Comparison of ENCODE assay signal across 1 cellular context in genomic region chr5:177477701-177478477, GRCh38.
TF ChIP-seq lines count a peak whose summit lies in the region.

No MANE protein-coding gene starts in this region.

TF ChIP-seq in HepG2, 621 proteins besides CTCF, POLR2A, EP300 and RAD21 (continued from another document and continues in another):
- TF ChIP-seq ARID4A (CRISPR knock-in tag; IDR thresholded peaks at IDR 0.05; ENCODE audit: borderline replicate concordance): peak; percentile 34; the same call in 1 of the 2 replicates
- no peak for TF ChIP-seq ZNF775 (CRISPR knock-in tag; IDR thresholded peaks at IDR 0.05; ENCODE audit: borderline replicate concordance)
- TF ChIP-seq ATRX (CRISPR knock-in tag; IDR thresholded peaks at IDR 0.05; ENCODE audit: borderline replicate concordance): no peak
- no peak for TF ChIP-seq ZXDC (CRISPR knock-in tag; IDR thresholded peaks at IDR 0.05)
- TF ChIP-seq BCLAF1 (IDR thresholded peaks at IDR 0.05): no peak
- no peak for TF ChIP-seq HCFC1 (IDR thresholded peaks at IDR 0.05; ENCODE audit: low read depth, low read length)
- no peak for TF ChIP-seq ZNF12 (CRISPR knock-in tag; IDR thresholded peaks at IDR 0.05)
- TF ChIP-seq ZNF687 (CRISPR knock-in tag; IDR thresholded peaks at IDR 0.05): peak; percentile 48
- no peak for TF ChIP-seq ZNF703 (CRISPR knock-in tag; IDR thresholded peaks at IDR 0.05; ENCODE audit: borderline replicate concordance)
- no peak for TF ChIP-seq ZNF281 (CRISPR knock-in tag; IDR thresholded peaks at IDR 0.05; ENCODE audit: borderline replicate concordance)
- TF ChIP-seq NR2F6 (IDR thresholded peaks at IDR 0.05): 0 out of 2 replicates have a peak, but pooled peaks have one; percentile 14
- no peak for TF ChIP-seq NR2F6 (CRISPR knock-in tag; IDR thresholded peaks at IDR 0.05)
- TF ChIP-seq GMEB2 (CRISPR knock-in tag; IDR thresholded peaks at IDR 0.05; ENCODE audit: low read depth): no peak
- no peak for TF ChIP-seq FLYWCH1 (CRISPR knock-in tag; IDR thresholded peaks at IDR 0.05)
- no peak for TF ChIP-seq ZNF124 (CRISPR knock-in tag; IDR thresholded peaks at IDR 0.05)
- TF ChIP-seq KLF16 (CRISPR knock-in tag; IDR thresholded peaks at IDR 0.05): no peak
- TF ChIP-seq RXRA (CRISPR knock-in tag; IDR thresholded peaks at IDR 0.05): peak; percentile 74; the same call in 1 of the 2 replicates
- TF ChIP-seq KLF12 (CRISPR knock-in tag; IDR thresholded peaks at IDR 0.05; ENCODE audit: borderline replicate concordance): no peak
- no peak for TF ChIP-seq IRX3 (CRISPR knock-in tag; IDR thresholded peaks at IDR 0.05; ENCODE audit: borderline replicate concordance, low read depth)
- TF ChIP-seq NCOR1 (IDR thresholded peaks at IDR 0.05; ENCODE audit: borderline replicate concordance, low read length): no peak
- TF ChIP-seq ZNF766 (CRISPR knock-in tag; IDR thresholded peaks at IDR 0.05; ENCODE audit: borderline replicate concordance): no peak
- 0 out of 2 replicates have a peak, but pooled peaks have one; percentile 37 for TF ChIP-seq ARID5B (CRISPR knock-in tag; IDR thresholded peaks at IDR 0.05)
- TF ChIP-seq SP1 (IDR thresholded peaks at IDR 0.05): no peak
- TF ChIP-seq SP1 (CRISPR knock-in tag; IDR thresholded peaks at IDR 0.05): 0 out of 2 replicates have a peak, but pooled peaks have one; percentile 9
- no peak for TF ChIP-seq TRAFD1 (CRISPR knock-in tag; IDR thresholded peaks at IDR 0.05; ENCODE audit: borderline replicate concordance)
- TF ChIP-seq ZNF543 (CRISPR knock-in tag; IDR thresholded peaks at IDR 0.05): no peak
- no peak for TF ChIP-seq ZIK1 (CRISPR knock-in tag; IDR thresholded peaks at IDR 0.05; ENCODE audit: borderline replicate concordance, low read depth)
- 0 out of 2 replicates have a peak, but pooled peaks have one; percentile 44 for TF ChIP-seq MTA1 (CRISPR knock-in tag; IDR thresholded peaks at IDR 0.05; ENCODE audit: borderline replicate concordance)
- no peak for TF ChIP-seq ZNF557 (CRISPR knock-in tag; IDR thresholded peaks at IDR 0.05)
- no peak for TF ChIP-seq ZNF264 (CRISPR knock-in tag; IDR thresholded peaks at IDR 0.05)
